Comparison of ENCODE assay signal across 8 cellular contexts in genomic region chr10:101889256-101890210, GRCh38. TPM values are rescaled to one million over a fixed set of nuclear protein-coding genes. Genes with fewer than 3 reads are reported as not detected.
A peak's percentile ranks its signal among the peaks of the same experiment; 100 is the strongest.
DNase-seq lines count a peak whose midpoint lies in the region; ATAC-seq and TF ChIP-seq lines count a peak whose summit lies in the region.

No MANE protein-coding gene starts in this region.

- H3K36me3 Mint-ChIP-seq in CD8-positive, alpha-beta memory T cell: peaks cover 0 to 33% (median 12%) of the 10 kb centered on the region in 3 donors
- H3K36me3 Mint-ChIP-seq in activated B cell treated with CpG ODN at 0.5 μM for 24 hours (ENCODE audit: low read depth): peaks cover 27% of the 10 kb centered on the region

- peak; percentile 59 for ATAC-seq in GM21576 (IDR thresholded peaks at IDR 0.05; ENCODE audit: unreplicated experiment)
- ATAC-seq in activated B cell treated with CpG ODN at 0.5 μM for 24 hours (ENCODE audit: low read depth): peak; percentile 96
- no peak for ATAC-seq in GM18873 (IDR thresholded peaks at IDR 0.05; ENCODE audit: low FRiP score, unreplicated experiment)

- POLR2A ChIA-PET in CD8-positive, alpha-beta memory T cell (lab: Charles Lee): no interaction called here
- POLR2A ChIA-PET in activated B cell treated with CpG ODN at 0.5 μM for 24 hours (lab: Charles Lee): interaction anchor here (0.6 to 4.0 kb wide), 6 partner anchors 23 to 119 kb away, joined by 3 to 64 read pairs (median 4); partner anchors contain the start of gene OGA

- CTCF ChIA-PET in CD8-positive, alpha-beta memory T cell (lab: Charles Lee): interaction anchor here (0.6 to 3.6 kb wide), 18 partner anchors 8 to 184 kb away, joined by 3 to 24 read pairs (median 4); no protein-coding TSS in a partner anchor
- CTCF ChIA-PET in activated B cell treated with CpG ODN at 0.5 μM for 24 hours (lab: Charles Lee): interaction anchor here (0.6 to 14.6 kb wide), 32 partner anchors 9 to 622 kb away, joined by 3 to 338 read pairs (median 4); partner anchors contain the start of gene KCNIP2

- H3K36me3 ChIP-seq in CD8-positive, alpha-beta memory T cell (ENCODE audit: insufficient read depth, low read length): no peaks in the 10 kb centered on the region

- TF ChIP-seq CTCF in activated B cell treated with CpG ODN at 0.5 μM for 24 hours (IDR thresholded peaks at IDR 0.05) (peak; percentile 62), cardiac fibroblast (IDR thresholded peaks at IDR 0.05; ENCODE audit: low read depth, low read length) (peak; percentile 91)

- H3K9me3 ChIP-seq in CD8-positive, alpha-beta memory T cell (ENCODE audit: low read length): no peaks in the 10 kb centered on the region

- intact Hi-C loops in activated B cell treated with CpG ODN at 0.5 μM for 24 hours (cut with micrococcal nuclease): loop anchor here (1.0 kb wide), 4 partner anchors 12 to 184 kb away; no protein-coding TSS in a partner anchor

- H3K27ac ChIP-seq in CD8-positive, alpha-beta memory T cell (ENCODE audit: low read depth, low read length): no peak overlapping the region

- H3K27me3 ChIP-seq in CD8-positive, alpha-beta memory T cell (ENCODE audit: insufficient read depth, low read length, poor library complexity, severe bottlenecking): no peaks in the 10 kb centered on the region

- peak; percentile 29 to 71 (median 42) for DNase-seq in CD8-positive, alpha-beta memory T cell
- DNase-seq in NCI-H2081 treated with DMSO at 0.1 percent for 48 hours (lab: John Stamatoyannopoulos, UW): peak; percentile 6
- DNase-seq in activated B cell treated with CpG ODN at 0.5 μM for 24 hours: peak; percentile 62
- DNase-seq in cardiac fibroblast (ENCODE audit: low read depth in 2 of 2): peak; percentile 87 to 88
- peak; percentile 61 for DNase-seq in kidney tubule cell (ENCODE audit: low spot score)
- peak; percentile 69 to 71 for DNase-seq in stimulated activated CD4-positive, alpha-beta T cell treated with anti-CD3 and anti-CD28 coated beads, Interleukin-2, amount 100 ng/mL, for 48 hours

- peak overlapping the region in 5 of 8 donors; percentile 19 to 66 (median 23) for H3K27ac Mint-ChIP-seq in CD8-positive, alpha-beta memory T cell
- H3K27ac Mint-ChIP-seq in activated B cell treated with CpG ODN at 0.5 μM for 24 hours: peak overlapping the region; percentile 79

- no peaks in the 10 kb centered on the region for H3K9me3 Mint-ChIP-seq in CD8-positive, alpha-beta memory T cell
- H3K9me3 Mint-ChIP-seq in activated B cell treated with CpG ODN at 0.5 μM for 24 hours: no peaks in the 10 kb centered on the region

- H3K4me3 ChIP-seq in CD8-positive, alpha-beta memory T cell (ENCODE audit: low read length): no peak overlapping the region
- H3K4me3 ChIP-seq in cardiac fibroblast (replicated peaks in 1 of 2; ENCODE audit: low read depth in 2 of 2, low read length in 2 of 2): no peak overlapping the region

- H3K4me1 Mint-ChIP-seq in CD8-positive, alpha-beta memory T cell: peaks cover 0 to 17% (median 5%) of the 10 kb centered on the region in 3 donors
- peaks cover 41% of the 10 kb centered on the region for H3K4me1 Mint-ChIP-seq in activated B cell treated with CpG ODN at 0.5 μM for 24 hours

- H3K27me3 Mint-ChIP-seq in CD8-positive, alpha-beta memory T cell: no peaks in the 10 kb centered on the region
- no peaks in the 10 kb centered on the region for H3K27me3 Mint-ChIP-seq in activated B cell treated with CpG ODN at 0.5 μM for 24 hours

- no peaks in the 10 kb centered on the region for H3K4me1 ChIP-seq in CD8-positive, alpha-beta memory T cell (ENCODE audit: insufficient read depth, low read length)

- no peak overlapping the region for H3K4me3 Mint-ChIP-seq in CD8-positive, alpha-beta memory T cell
- no peak overlapping the region for H3K4me3 Mint-ChIP-seq in activated B cell treated with CpG ODN at 0.5 μM for 24 hours

RNA-seq across cellular contexts. Expression of gene KCNIP2, which starts 45.9 kb away (rescaled TPM):
- total RNA-seq in CD8-positive, alpha-beta memory T cell: 1 to 10 TPM in 1 of 2 experiments, under 1 TPM in 1; 0.96 to 1.0 TPM
- polyA plus RNA-seq in CD8-positive, alpha-beta memory T cell: not detected
- total RNA-seq in activated B cell treated with CpG ODN at 0.5 μM for 24 hours: 7.0 and 7.1 TPM in 2 replicates

Comparison
In these comparisons a context has a peak if more than half of its experiments do, and no peak if none do; other contexts are left out.
1. DNase-seq: peak in every context shown above with its lines; median percentile 88 in cardiac fibroblast; 70 in stimulated activated CD4-positive, alpha-beta T cell treated with anti-CD3 and anti-CD28 coated beads, Interleukin-2, amount 100 ng/mL, for 48 hours; 62 in activated B cell treated with CpG ODN at 0.5 μM for 24 hours; 61 in kidney tubule cell; 42 in CD8-positive, alpha-beta memory T cell; 6 in NCI-H2081 treated with DMSO at 0.1 percent for 48 hours.